In the genomic region with DNA sequence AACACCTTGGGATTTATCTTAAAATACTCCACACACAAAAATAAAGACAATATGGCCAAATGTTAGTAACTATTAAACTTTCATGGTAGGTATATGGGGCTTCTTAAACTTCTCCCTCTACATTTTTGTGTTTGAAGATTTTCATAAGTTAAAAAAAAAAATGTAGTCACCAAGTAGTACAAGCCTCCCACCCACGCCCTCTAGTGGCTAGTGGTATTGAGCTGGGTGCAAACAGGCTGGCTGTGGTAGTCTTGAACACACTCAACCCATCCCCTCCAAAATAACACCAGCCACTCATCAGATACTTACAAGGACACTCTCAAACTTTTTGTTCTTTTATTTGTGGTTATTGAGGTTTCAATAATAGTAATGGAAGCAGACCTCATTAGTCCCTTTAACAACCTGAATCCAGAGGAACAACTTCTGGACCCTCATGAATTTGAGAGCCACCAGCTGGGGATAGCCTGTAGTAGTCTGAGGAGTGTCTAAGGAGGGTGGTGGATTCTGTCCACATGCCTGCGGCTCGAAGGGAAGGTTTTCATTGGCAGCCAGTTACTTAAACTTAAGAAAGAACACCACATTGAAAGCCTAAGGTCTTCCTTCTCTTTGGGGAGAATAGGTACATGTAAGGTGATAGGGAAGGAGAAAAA, we compare ENCODE assay signal across 8 cellular contexts. TPM values are rescaled to one million over a fixed set of nuclear protein-coding genes. Genes with fewer than 3 reads are reported as not detected.
DNase-seq lines count a peak whose midpoint lies in the region; ATAC-seq, FAIRE-seq and TF ChIP-seq lines count a peak whose summit lies in the region.

No MANE protein-coding gene starts in this region.

- TF ChIP-seq CTCF in AG09319 (IDR thresholded peaks at IDR 0.05; ENCODE audit: low read depth, low read length) = peak; percentile 94
- peak; percentile 94 for TF ChIP-seq CTCF in Panc1 (IDR thresholded peaks at IDR 0.05)
- TF ChIP-seq CTCF in foreskin fibroblast (IDR thresholded peaks at IDR 0.05; ENCODE audit: low read depth, low read length) = peak; percentile 93
- peak; percentile 67 to 82 (median 76) for TF ChIP-seq CTCF in pancreas (IDR thresholded peaks at IDR 0.05)
- peak in 4 of 5 experiments; percentile 64 to 82 (median 80) for TF ChIP-seq CTCF in transverse colon (IDR thresholded peaks at IDR 0.05)

- peak; percentile 31 for DNase-seq in AG09319 (ENCODE audit: extremely low read depth, low read depth)
- DNase-seq in HuH-7 (ENCODE audit: low spot score) = peak; percentile 81
- peak; percentile 50 for DNase-seq in Panc1 (ENCODE audit: low read depth, low spot score)
- peak; percentile 79 to 81 for DNase-seq in activated T-cell treated with anti-CD3 and anti-CD28 coated beads, Interleukin-2, amount 50 U/mL, for 48 hours
- DNase-seq in foreskin fibroblast = peak; percentile 43 to 83
- DNase-seq in pancreas = peak in 5 of 6 donors; percentile 59 to 79 (median 75)
- peak; percentile 78 for DNase-seq in transverse colon

- H3K36me3 ChIP-seq in Panc1 (ENCODE audit: control insufficient read depth, insufficient read depth, low read length) (no peaks in the 10 kb centered on the region), pancreas (no peaks in the 10 kb centered on the region), transverse colon (no peaks in the 10 kb centered on the region)

- no TSS peak for BruUV-seq in Panc1 (replicated peaks; lab: Mats Ljungman, UMichigan)

- H3K27me3 ChIP-seq in Panc1 (ENCODE audit: control insufficient read depth, insufficient read depth, low read length) = peaks cover 3% of the 10 kb centered on the region; the same call in 1 of the 2 replicates
- H3K27me3 ChIP-seq in pancreas = no peaks in the 10 kb centered on the region
- H3K27me3 ChIP-seq in transverse colon = peaks cover 18% of the 10 kb centered on the region

- ATAC-seq in GM19035 (IDR thresholded peaks at IDR 0.05; ENCODE audit: unreplicated experiment) (peak; percentile 80), Panc1 (peak; percentile 92), pancreas (peak; percentile 60 to 94 (median 86))

- 24 to 26% methylated on average over 3 of the region's 3 CpGs for WGBS in pancreas, 2 donors
- 10 to 45% methylated on average over 1 to 3 of the region's 3 CpGs for WGBS in transverse colon (ENCODE audit: low coverage in 1 of 2), 2 donors

- no peaks in the 10 kb centered on the region for H3K4me1 ChIP-seq in Panc1 (ENCODE audit: control insufficient read depth, insufficient read depth, low read length)
- peaks cover 0 to 6% (median 0%) of the 10 kb centered on the region in 3 donors for H3K4me1 ChIP-seq in pancreas
- H3K4me1 ChIP-seq in transverse colon = peaks cover 0 to 10% (median 6%) of the 10 kb centered on the region in 4 donors

- in situ Hi-C loops in Panc1 (cut with HindIII; ENCODE audit: low pct_unique_long_range_greater_than_20kb, low sequenced_read_pairs) (no loop called here), transverse colon (cut with MboI; ENCODE audit: low pct_ligation_motif_present in 1 of 4, low pct_unique_long_range_greater_than_20kb in 1 of 4, low sequenced_read_pairs in 3 of 4) (loop anchor here in 3 of 4 donors (5.0 to 25.0 kb wide), 3 partner anchors 36 to 164 kb away; a partner anchor contains a TSS)

- no peaks in the 10 kb centered on the region for H3K9me3 ChIP-seq in Panc1 (ENCODE audit: control insufficient read depth, insufficient read depth, low read depth, low read length)
- no peaks in the 10 kb centered on the region for H3K9me3 ChIP-seq in pancreas
- no peaks in the 10 kb centered on the region for H3K9me3 ChIP-seq in transverse colon

- intact Hi-C loops in Panc1 (cut with micrococcal nuclease; ENCODE audit: unreplicated experiment) = loop anchor here (5.0 kb wide), 1 partner anchor 154 kb away; no protein-coding TSS in a partner anchor
- intact Hi-C loops in pancreas (cut with DNase I) = loop anchor here in 1 of 3 donors (10.0 kb wide), 1 partner anchor 152 kb away; a partner anchor contains a TSS
- intact Hi-C loops in transverse colon (cut with DNase I; ENCODE audit: low total_unique reads) = no loop called here

- TF ChIP-seq POLR2A in transverse colon (IDR thresholded peaks at IDR 0.05) = no peak

- no peak overlapping the region for H3K27ac ChIP-seq in Panc1 (ENCODE audit: low read length)
- no peak overlapping the region for H3K27ac ChIP-seq in pancreas
- H3K27ac ChIP-seq in transverse colon = no peak overlapping the region

- FAIRE-seq in pancreas (lab: Jason Lieb, UNC) = no peak

- no peak for TF ChIP-seq EP300 in transverse colon (IDR thresholded peaks at IDR 0.05; ENCODE audit: low read depth)

- POLR2A ChIA-PET in Panc1 (lab: Charles Lee) = no interaction called here

- H3K4me3 ChIP-seq in Panc1 (ENCODE audit: low read depth in 2 of 2, low read length in 2 of 2) = no peak overlapping the region
- no peak overlapping the region for H3K4me3 ChIP-seq in foreskin fibroblast (ENCODE audit: low read depth in 1 of 2, low read length in 2 of 2)
- no peak overlapping the region for H3K4me3 ChIP-seq in pancreas
- no peak overlapping the region for H3K4me3 ChIP-seq in transverse colon

- CTCF ChIA-PET in Panc1 (lab: Charles Lee) = interaction anchor here (0.5 to 1.0 kb wide), 10 partner anchors 8 to 144 kb away, joined by 3 to 10 read pairs (median 3); no protein-coding TSS in a partner anchor

RNA-seq across cellular contexts. Expression of a gene that starts 15.6 kb away (rescaled TPM):
- total RNA-seq in Panc1 (2021; ENCODE audit: unreplicated experiment) (not detected), pancreas (under 1 TPM in 1 of 6 donors, not detected in 5; 0.06 TPM), transverse colon (not detected)
- not detected for polyA plus RNA-seq in Panc1 (2012; ENCODE audit: insufficient read length)
- polyA plus RNA-seq in pancreas = under 1 TPM in 1 of 2 donors, not detected in 1; 0.09 TPM

Comparison
In these comparisons a context has a peak if more than half of its experiments do, and no peak if none do; other contexts are left out.
1. DNase-seq: peak in every context shown above with its lines; median percentile 81 in HuH-7; 80 in activated T-cell treated with anti-CD3 and anti-CD28 coated beads, Interleukin-2, amount 50 U/mL, for 48 hours; 78 in transverse colon; 75 in pancreas; 63 in foreskin fibroblast; 50 in Panc1; 31 in AG09319.